Comparison of ENCODE assay signal across 8 cellular contexts in the genomic region with DNA sequence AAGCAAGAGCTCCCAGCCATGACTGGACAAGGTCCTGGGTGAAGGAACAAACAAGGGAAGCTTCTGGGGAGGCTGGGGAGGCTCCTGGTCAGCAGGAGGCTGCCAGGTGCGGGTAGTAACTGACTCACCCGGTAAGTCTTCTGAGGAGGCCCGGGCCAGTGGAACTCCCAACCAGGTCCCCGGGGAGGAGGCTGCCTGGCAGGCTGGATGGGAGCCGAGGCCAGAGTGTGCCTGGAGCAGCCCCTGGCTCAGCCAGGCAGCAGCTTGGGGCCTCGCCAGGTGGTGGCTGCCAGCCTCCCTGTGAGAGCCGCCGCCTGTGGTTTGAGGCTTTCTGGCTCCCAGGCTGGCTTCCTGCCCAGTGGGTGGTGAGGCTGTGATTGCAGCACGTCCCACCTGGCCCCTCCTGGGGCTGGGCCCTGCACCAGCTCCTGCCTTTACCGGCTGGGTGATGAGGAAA. TPM values are rescaled to one million over a fixed set of nuclear protein-coding genes. Genes with fewer than 3 reads are reported as not detected.
A peak's percentile ranks its signal among the peaks of the same experiment; 100 is the strongest.
DNase-seq lines count a peak whose midpoint lies in the region; ATAC-seq and TF ChIP-seq lines count a peak whose summit lies in the region.

No MANE protein-coding gene starts in this region.

- CTCF ChIA-PET in T-cell (lab: Charles Lee), result interaction anchor here in 1 of 2 donors (0.6 kb wide), 1 partner anchor 463 kb away, joined by 3 read pairs; a partner anchor contains a TSS

- peaks cover 11 to 16% (median 14%) of the 10 kb centered on the region in 3 donors for H3K4me1 Mint-ChIP-seq in T-cell
- H3K4me1 Mint-ChIP-seq in natural killer cell treated with Interleukin-12 subunit alpha and Interleukin-12 subunit beta and Interleukin-15 and Interleukin-18, amount 100 ng/mL, for 72 hours (ENCODE audit: low read depth in 2 of 2), result no peaks in the 10 kb centered on the region
- peaks cover 5% of the 10 kb centered on the region for H3K4me1 Mint-ChIP-seq in activated T-helper 2 cell treated with anti-CD3 and anti-CD28 coated beads, Interferon-gamma antibody, Interleukin-2, Interleukin-4, amounts not matched to agents 10 μg/mL and 5 μg/mL and 100 μg/mL, durations not matched to agents 14 hours and 24 hours and 36 hours (ENCODE audit: low read depth)

- POLR2A ChIA-PET in T-cell (lab: Charles Lee), result no interaction called here

- TF ChIP-seq EP300 in Ishikawa (IDR thresholded peaks at IDR 0.05; ENCODE audit: borderline replicate concordance), result no peak

- peaks cover 0 to 19% of the 10 kb centered on the region in 2 donors for H3K27me3 Mint-ChIP-seq in T-cell
- peaks cover 0 to 7% of the 10 kb centered on the region in 2 donors for H3K27me3 Mint-ChIP-seq in natural killer cell treated with Interleukin-12 subunit alpha and Interleukin-12 subunit beta and Interleukin-15 and Interleukin-18, amount 100 ng/mL, for 72 hours
- H3K27me3 Mint-ChIP-seq in activated T-helper 2 cell treated with anti-CD3 and anti-CD28 coated beads, Interferon-gamma antibody, Interleukin-2, Interleukin-4, amounts not matched to agents 10 μg/mL and 5 μg/mL and 100 μg/mL, durations not matched to agents 14 hours and 24 hours and 36 hours (ENCODE audit: low read depth), result peaks cover 4% of the 10 kb centered on the region

- H3K27ac Mint-ChIP-seq in T-cell, result peak overlapping the region in 1 of 2 donors; percentile 46
- no peak overlapping the region for H3K27ac Mint-ChIP-seq in natural killer cell treated with Interleukin-12 subunit alpha and Interleukin-12 subunit beta and Interleukin-15 and Interleukin-18, amount 100 ng/mL, for 72 hours
- H3K27ac Mint-ChIP-seq in activated T-helper 2 cell treated with anti-CD3 and anti-CD28 coated beads, Interferon-gamma antibody, Interleukin-2, Interleukin-4, amounts not matched to agents 10 μg/mL and 5 μg/mL and 100 μg/mL, durations not matched to agents 14 hours and 24 hours and 36 hours, result no peak overlapping the region

- H3K4me3 Mint-ChIP-seq in T-cell, result peak overlapping the region in 1 of 3 donors; percentile 64
- H3K4me3 Mint-ChIP-seq in natural killer cell treated with Interleukin-12 subunit alpha and Interleukin-12 subunit beta and Interleukin-15 and Interleukin-18, amount 100 ng/mL, for 72 hours, result no peak overlapping the region
- H3K4me3 Mint-ChIP-seq in activated T-helper 2 cell treated with anti-CD3 and anti-CD28 coated beads, Interferon-gamma antibody, Interleukin-2, Interleukin-4, amounts not matched to agents 10 μg/mL and 5 μg/mL and 100 μg/mL, durations not matched to agents 14 hours and 24 hours and 36 hours (ENCODE audit: low read depth), result no peak overlapping the region

- intact Hi-C loops in activated T-helper 2 cell treated with anti-CD3 and anti-CD28 coated beads, Interferon-gamma antibody, Interleukin-2, Interleukin-4, amounts not matched to agents 10 μg/mL and 5 μg/mL and 100 μg/mL, durations not matched to agents 14 hours and 24 hours and 36 hours (cut with micrococcal nuclease), result no loop called here

- DNase-seq in T-cell, result peak; percentile 52 to 81 (median 72)
- DNase-seq in central memory CD4-positive, alpha-beta T cell, result peak; percentile 69
- DNase-seq in natural killer cell treated with Interleukin-12 subunit alpha and Interleukin-12 subunit beta and Interleukin-15 and Interleukin-18, amount 100 ng/mL, for 72 hours (ENCODE audit: low spot score), result peak; percentile 55
- no peak for DNase-seq in T1000 (lab: John Stamatoyannopoulos, UW)
- no peak for DNase-seq in activated T-helper 2 cell treated with anti-CD3 and anti-CD28 coated beads, Interferon-gamma antibody, Interleukin-2, Interleukin-4, amounts not matched to agents 10 μg/mL and 5 μg/mL and 100 μg/mL, durations not matched to agents 14 hours and 24 hours and 36 hours (ENCODE audit: low spot score)

- no peaks in the 10 kb centered on the region for H3K36me3 Mint-ChIP-seq in T-cell
- no peaks in the 10 kb centered on the region for H3K36me3 Mint-ChIP-seq in natural killer cell treated with Interleukin-12 subunit alpha and Interleukin-12 subunit beta and Interleukin-15 and Interleukin-18, amount 100 ng/mL, for 72 hours
- no peaks in the 10 kb centered on the region for H3K36me3 Mint-ChIP-seq in activated T-helper 2 cell treated with anti-CD3 and anti-CD28 coated beads, Interferon-gamma antibody, Interleukin-2, Interleukin-4, amounts not matched to agents 10 μg/mL and 5 μg/mL and 100 μg/mL, durations not matched to agents 14 hours and 24 hours and 36 hours (ENCODE audit: low read depth)

- ATAC-seq in T-cell (replicated peaks in 1 of 4) (peak; percentile 83 to 96 (median 91)), GM18498 (IDR thresholded peaks at IDR 0.05; ENCODE audit: unreplicated experiment) (no peak), GM18519 (IDR thresholded peaks at IDR 0.05; ENCODE audit: low FRiP score, unreplicated experiment) (no peak)
- no peak for ATAC-seq in natural killer cell treated with Interleukin-12 subunit alpha and Interleukin-12 subunit beta and Interleukin-15 and Interleukin-18, amount 100 ng/mL, for 72 hours

- H3K9me3 Mint-ChIP-seq in T-cell, result no peaks in the 10 kb centered on the region
- H3K9me3 Mint-ChIP-seq in natural killer cell treated with Interleukin-12 subunit alpha and Interleukin-12 subunit beta and Interleukin-15 and Interleukin-18, amount 100 ng/mL, for 72 hours, result no peaks in the 10 kb centered on the region
- no peaks in the 10 kb centered on the region for H3K9me3 Mint-ChIP-seq in activated T-helper 2 cell treated with anti-CD3 and anti-CD28 coated beads, Interferon-gamma antibody, Interleukin-2, Interleukin-4, amounts not matched to agents 10 μg/mL and 5 μg/mL and 100 μg/mL, durations not matched to agents 14 hours and 24 hours and 36 hours

- TF ChIP-seq RAD21 in Ishikawa (IDR thresholded peaks at IDR 0.05; ENCODE audit: low read depth), result no peak

TF ChIP-seq in Ishikawa, 13 proteins besides CTCF, POLR2A, EP300 and RAD21:
- TF ChIP-seq TCF12 (IDR thresholded peaks at IDR 0.05; ENCODE audit: low read depth) (peak; percentile 57; the same call in 1 of the 2 replicates), NFIC (IDR thresholded peaks at IDR 0.05) (peak; percentile 87), TEAD4 (IDR thresholded peaks at IDR 0.05) (no peak)
- TF ChIP-seq, protein P1, sequence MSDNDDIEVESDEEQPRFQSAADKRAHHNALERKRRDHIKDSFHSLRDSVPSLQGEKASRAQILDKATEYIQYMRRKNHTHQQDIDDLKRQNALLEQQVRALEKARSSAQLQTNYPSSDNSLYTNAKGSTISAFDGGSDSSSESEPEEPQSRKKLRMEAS (IDR thresholded peaks at IDR 0.05), result 0 out of 2 replicates have a peak, but pooled peaks have one; percentile 16
TF ChIP-seq in Ishikawa: peak in this region for 3.

RNA-seq across cellular contexts. Expression of a gene that starts 46.2 kb away (rescaled TPM):
- total RNA-seq in T-cell, result under 1 TPM in 4 of 5 donors, not detected in 1; 0.30 to 0.98 (median 0.60) TPM
- total RNA-seq in natural killer cell treated with Interleukin-12 subunit alpha and Interleukin-12 subunit beta and Interleukin-15 and Interleukin-18, amount 100 ng/mL, for 72 hours, result under 1 TPM in 1 of 2 donors, not detected in 1; 0.17 TPM
- total RNA-seq in activated T-helper 2 cell treated with anti-CD3 and anti-CD28 coated beads, Interferon-gamma antibody, Interleukin-2, Interleukin-4, amounts not matched to agents 10 μg/mL and 5 μg/mL and 100 μg/mL, durations not matched to agents 14 hours and 24 hours and 36 hours, result 0.05 and 0.16 TPM in 2 replicates

Comparison
In these comparisons a context has a peak if more than half of its experiments do, and no peak if none do; other contexts are left out.
1. ATAC-seq: peak in T-cell (4 of 4); none in natural killer cell treated with Interleukin-12 subunit alpha and Interleukin-12 subunit beta and Interleukin-15 and Interleukin-18, amount 100 ng/mL, for 72 hours (0 of 2), GM18498 (single experiment) and GM18519 (single experiment).
2. DNase-seq: peak in T-cell (34 of 34), central memory CD4-positive, alpha-beta T cell (single experiment) and natural killer cell treated with Interleukin-12 subunit alpha and Interleukin-12 subunit beta and Interleukin-15 and Interleukin-18, amount 100 ng/mL, for 72 hours (single experiment); none in T1000 (single experiment) and activated T-helper 2 cell treated with anti-CD3 and anti-CD28 coated beads, Interferon-gamma antibody, Interleukin-2, Interleukin-4, amounts not matched to agents 10 μg/mL and 5 μg/mL and 100 μg/mL, durations not matched to agents 14 hours and 24 hours and 36 hours (single experiment).